Comparison of ENCODE assay signal across 1 cellular context in the genomic region with DNA sequence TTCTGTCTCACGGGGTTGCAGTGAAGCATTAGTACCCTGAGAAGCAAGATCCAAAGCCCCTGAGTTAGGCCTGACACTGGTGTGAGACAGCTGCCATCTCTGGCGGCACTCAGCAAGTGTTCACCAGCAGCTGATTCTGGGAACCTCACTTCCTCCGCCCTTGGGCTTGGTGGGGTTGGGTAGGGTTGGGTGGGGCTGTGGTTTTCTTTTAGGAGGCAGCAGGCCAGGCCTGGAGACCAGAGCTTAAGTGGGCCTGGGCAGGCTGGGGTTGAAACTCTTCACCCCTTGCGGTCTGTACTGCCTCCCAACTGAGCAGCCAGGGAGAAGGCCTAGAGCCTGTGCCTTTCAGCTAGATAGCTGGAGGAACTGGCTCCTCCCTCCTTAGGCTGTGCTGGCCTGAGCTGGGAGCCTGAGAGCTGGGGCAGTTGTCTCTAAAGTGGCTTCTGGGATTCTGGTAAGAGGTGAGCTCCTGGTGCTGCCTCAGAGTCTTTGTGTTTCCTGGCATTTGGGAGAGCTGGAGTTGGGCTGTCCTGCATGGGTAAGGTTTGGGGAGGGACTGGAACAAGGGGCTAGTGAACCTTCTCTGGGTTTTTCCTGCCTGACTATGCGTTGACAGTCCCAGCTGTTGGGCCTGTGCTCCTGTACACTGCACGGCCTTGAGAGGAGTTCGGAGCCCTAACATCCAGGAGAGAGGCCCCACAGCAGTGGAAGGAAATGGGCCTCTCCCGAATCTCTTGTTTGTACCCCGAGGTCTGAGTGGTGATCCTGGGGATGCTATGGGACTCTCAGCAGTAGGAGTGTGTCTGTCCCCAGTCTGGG.
TF ChIP-seq lines count a peak whose summit lies in the region.

No MANE protein-coding gene starts in this region.

TF ChIP-seq in K562, 482 proteins besides CTCF, POLR2A, EP300 and RAD21 (continued from another document and continues in another):
- TF ChIP-seq, protein P1, sequence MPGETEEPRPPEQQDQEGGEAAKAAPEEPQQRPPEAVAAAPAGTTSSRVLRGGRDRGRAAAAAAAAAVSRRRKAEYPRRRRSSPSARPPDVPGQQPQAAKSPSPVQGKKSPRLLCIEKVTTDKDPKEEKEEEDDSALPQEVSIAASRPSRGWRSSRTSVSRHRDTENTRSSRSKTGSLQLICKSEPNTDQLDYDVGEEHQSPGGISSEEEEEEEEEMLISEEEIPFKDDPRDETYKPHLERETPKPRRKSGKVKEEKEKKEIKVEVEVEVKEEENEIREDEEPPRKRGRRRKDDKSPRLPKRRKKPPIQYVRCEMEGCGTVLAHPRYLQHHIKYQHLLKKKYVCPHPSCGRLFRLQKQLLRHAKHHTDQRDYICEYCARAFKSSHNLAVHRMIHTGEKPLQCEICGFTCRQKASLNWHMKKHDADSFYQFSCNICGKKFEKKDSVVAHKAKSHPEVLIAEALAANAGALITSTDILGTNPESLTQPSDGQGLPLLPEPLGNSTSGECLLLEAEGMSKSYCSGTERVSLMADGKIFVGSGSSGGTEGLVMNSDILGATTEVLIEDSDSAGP (CRISPR knock-in tag; IDR thresholded peaks at IDR 0.05), result no peak
- no peak for TF ChIP-seq MEIS2 (IDR thresholded peaks at IDR 0.05; ENCODE audit: partially characterized antibody)
- peak; percentile 41; the same call in 1 of the 2 replicates for TF ChIP-seq SMAD4 (CRISPR knock-in tag; conservative IDR thresholded peaks at IDR 0.05)
- TF ChIP-seq BRD9 (IDR thresholded peaks at IDR 0.05; ENCODE audit: low read depth, partially characterized antibody), result no peak
- no peak for TF ChIP-seq ZNF77 (CRISPR knock-in tag; IDR thresholded peaks at IDR 0.05)
- TF ChIP-seq ELF4 (CRISPR knock-in tag; IDR thresholded peaks at IDR 0.05), result no peak
- no peak for TF ChIP-seq SMAD1 (IDR thresholded peaks at IDR 0.05; ENCODE audit: low read depth, low read length, partially characterized antibody)
- TF ChIP-seq, protein P2, sequence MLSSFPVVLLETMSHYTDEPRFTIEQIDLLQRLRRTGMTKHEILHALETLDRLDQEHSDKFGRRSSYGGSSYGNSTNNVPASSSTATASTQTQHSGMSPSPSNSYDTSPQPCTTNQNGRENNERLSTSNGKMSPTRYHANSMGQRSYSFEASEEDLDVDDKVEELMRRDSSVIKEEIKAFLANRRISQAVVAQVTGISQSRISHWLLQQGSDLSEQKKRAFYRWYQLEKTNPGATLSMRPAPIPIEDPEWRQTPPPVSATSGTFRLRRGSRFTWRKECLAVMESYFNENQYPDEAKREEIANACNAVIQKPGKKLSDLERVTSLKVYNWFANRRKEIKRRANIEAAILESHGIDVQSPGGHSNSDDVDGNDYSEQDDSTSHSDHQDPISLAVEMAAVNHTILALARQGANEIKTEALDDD (IDR thresholded peaks at IDR 0.05), result peak; percentile 73
- peak; percentile 85 for TF ChIP-seq DACH1 (IDR thresholded peaks at IDR 0.05; ENCODE audit: partially characterized antibody)
- peak; percentile 51; the same call in 1 of the 2 replicates for TF ChIP-seq ZNF589 (CRISPR knock-in tag; IDR thresholded peaks at IDR 0.05; ENCODE audit: low read depth)
- TF ChIP-seq, protein P3, sequence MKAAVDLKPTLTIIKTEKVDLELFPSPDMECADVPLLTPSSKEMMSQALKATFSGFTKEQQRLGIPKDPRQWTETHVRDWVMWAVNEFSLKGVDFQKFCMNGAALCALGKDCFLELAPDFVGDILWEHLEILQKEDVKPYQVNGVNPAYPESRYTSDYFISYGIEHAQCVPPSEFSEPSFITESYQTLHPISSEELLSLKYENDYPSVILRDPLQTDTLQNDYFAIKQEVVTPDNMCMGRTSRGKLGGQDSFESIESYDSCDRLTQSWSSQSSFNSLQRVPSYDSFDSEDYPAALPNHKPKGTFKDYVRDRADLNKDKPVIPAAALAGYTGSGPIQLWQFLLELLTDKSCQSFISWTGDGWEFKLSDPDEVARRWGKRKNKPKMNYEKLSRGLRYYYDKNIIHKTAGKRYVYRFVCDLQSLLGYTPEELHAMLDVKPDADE (conservative IDR thresholded peaks at IDR 0.05; ENCODE audit: control insufficient read depth, low read depth, low read length), result peak; percentile 60; the same call in 1 of the 2 replicates
- no peak for TF ChIP-seq PTTG1 (tag; IDR thresholded peaks at IDR 0.05; ENCODE audit: low read depth)
- TF ChIP-seq ZNF24 (IDR thresholded peaks at IDR 0.05), result no peak
- TF ChIP-seq, protein P4, sequence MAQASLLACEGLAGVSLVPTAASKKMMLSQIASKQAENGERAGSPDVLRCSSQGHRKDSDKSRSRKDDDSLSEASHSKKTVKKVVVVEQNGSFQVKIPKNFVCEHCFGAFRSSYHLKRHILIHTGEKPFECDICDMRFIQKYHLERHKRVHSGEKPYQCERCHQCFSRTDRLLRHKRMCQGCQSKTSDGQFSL (CRISPR knock-in tag; IDR thresholded peaks at IDR 0.05), result no peak
- TF ChIP-seq, protein P4 (tag; IDR thresholded peaks at IDR 0.05), result no peak
- no peak for TF ChIP-seq POLR3A (IDR thresholded peaks at IDR 0.05; ENCODE audit: borderline replicate concordance, extremely low read depth, insufficient read depth, insufficient read length)
- TF ChIP-seq SPI1 (IDR thresholded peaks at IDR 0.05; ENCODE audit: borderline replicate concordance, low read depth, low read length), result peak; percentile 82; the same call in 1 of the 2 replicates
- no peak for TF ChIP-seq SLC30A9 (CRISPR knock-in tag; IDR thresholded peaks at IDR 0.05)
- TF ChIP-seq SNRNP70 (optimal IDR thresholded peaks at IDR 0.05; ENCODE audit: low read depth, low read length), result no peak
- no peak for TF ChIP-seq PURB (CRISPR knock-in tag; IDR thresholded peaks at IDR 0.05; ENCODE audit: low read depth)
- TF ChIP-seq SETDB1 (IDR thresholded peaks at IDR 0.05; ENCODE audit: low read length), result no peak
- TF ChIP-seq, protein P5, sequence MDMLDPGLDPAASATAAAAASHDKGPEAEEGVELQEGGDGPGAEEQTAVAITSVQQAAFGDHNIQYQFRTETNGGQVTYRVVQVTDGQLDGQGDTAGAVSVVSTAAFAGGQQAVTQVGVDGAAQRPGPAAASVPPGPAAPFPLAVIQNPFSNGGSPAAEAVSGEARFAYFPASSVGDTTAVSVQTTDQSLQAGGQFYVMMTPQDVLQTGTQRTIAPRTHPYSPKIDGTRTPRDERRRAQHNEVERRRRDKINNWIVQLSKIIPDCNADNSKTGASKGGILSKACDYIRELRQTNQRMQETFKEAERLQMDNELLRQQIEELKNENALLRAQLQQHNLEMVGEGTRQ (CRISPR knock-in tag; IDR thresholded peaks at IDR 0.05), result no peak
- no peak for TF ChIP-seq FOXK1 (CRISPR knock-in tag; IDR thresholded peaks at IDR 0.05; ENCODE audit: borderline replicate concordance)
- TF ChIP-seq WHSC1 (IDR thresholded peaks at IDR 0.05; ENCODE audit: low read length), result no peak
- TF ChIP-seq MAFK (IDR thresholded peaks at IDR 0.05; ENCODE audit: low read length), result no peak
- TF ChIP-seq, protein P6, sequence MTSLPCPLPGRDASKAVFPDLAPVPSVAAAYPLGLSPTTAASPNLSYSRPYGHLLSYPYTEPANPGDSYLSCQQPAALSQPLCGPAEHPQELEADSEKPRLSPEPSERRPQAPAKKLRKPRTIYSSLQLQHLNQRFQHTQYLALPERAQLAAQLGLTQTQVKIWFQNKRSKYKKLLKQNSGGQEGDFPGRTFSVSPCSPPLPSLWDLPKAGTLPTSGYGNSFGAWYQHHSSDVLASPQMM (CRISPR knock-in tag; IDR thresholded peaks at IDR 0.05), result no peak
- no peak for TF ChIP-seq ZNF586 (CRISPR knock-in tag; conservative IDR thresholded peaks at IDR 0.05)
- TF ChIP-seq LCOR (CRISPR knock-in tag; IDR thresholded peaks at IDR 0.05), result peak; percentile 92
- no peak for TF ChIP-seq CCAR2 (IDR thresholded peaks at IDR 0.05; ENCODE audit: low read depth, low read length)
- TF ChIP-seq IFI16 (CRISPR knock-in tag; IDR thresholded peaks at IDR 0.05), result no peak
- no peak for TF ChIP-seq MEF2D (tag; conservative IDR thresholded peaks at IDR 0.05; ENCODE audit: low read depth)
- TF ChIP-seq PHF20 (IDR thresholded peaks at IDR 0.05; ENCODE audit: partially characterized antibody), result no peak
- TF ChIP-seq GTF2A2 (tag; IDR thresholded peaks at IDR 0.05), result no peak
- no peak for TF ChIP-seq TCF7L2 (IDR thresholded peaks at IDR 0.05; ENCODE audit: low read depth, low read length)
- no peak for TF ChIP-seq EHMT2 (IDR thresholded peaks at IDR 0.05)
- TF ChIP-seq ZNF785 (CRISPR knock-in tag; IDR thresholded peaks at IDR 0.05), result no peak
- no peak for TF ChIP-seq ZNF121 (CRISPR knock-in tag; conservative IDR thresholded peaks at IDR 0.05)
- no peak for TF ChIP-seq ZNF23 (CRISPR knock-in tag; IDR thresholded peaks at IDR 0.05)
- peak; percentile 42; the same call in 1 of the 2 replicates for TF ChIP-seq ZBTB1 (CRISPR knock-in tag; IDR thresholded peaks at IDR 0.05; ENCODE audit: borderline replicate concordance, low read depth)
- TF ChIP-seq, protein P7, sequence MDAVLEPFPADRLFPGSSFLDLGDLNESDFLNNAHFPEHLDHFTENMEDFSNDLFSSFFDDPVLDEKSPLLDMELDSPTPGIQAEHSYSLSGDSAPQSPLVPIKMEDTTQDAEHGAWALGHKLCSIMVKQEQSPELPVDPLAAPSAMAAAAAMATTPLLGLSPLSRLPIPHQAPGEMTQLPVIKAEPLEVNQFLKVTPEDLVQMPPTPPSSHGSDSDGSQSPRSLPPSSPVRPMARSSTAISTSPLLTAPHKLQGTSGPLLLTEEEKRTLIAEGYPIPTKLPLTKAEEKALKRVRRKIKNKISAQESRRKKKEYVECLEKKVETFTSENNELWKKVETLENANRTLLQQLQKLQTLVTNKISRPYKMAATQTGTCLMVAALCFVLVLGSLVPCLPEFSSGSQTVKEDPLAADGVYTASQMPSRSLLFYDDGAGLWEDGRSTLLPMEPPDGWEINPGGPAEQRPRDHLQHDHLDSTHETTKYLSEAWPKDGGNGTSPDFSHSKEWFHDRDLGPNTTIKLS (IDR thresholded peaks at IDR 0.05; ENCODE audit: borderline replicate concordance, low read depth), result no peak
- TF ChIP-seq, protein P8, sequence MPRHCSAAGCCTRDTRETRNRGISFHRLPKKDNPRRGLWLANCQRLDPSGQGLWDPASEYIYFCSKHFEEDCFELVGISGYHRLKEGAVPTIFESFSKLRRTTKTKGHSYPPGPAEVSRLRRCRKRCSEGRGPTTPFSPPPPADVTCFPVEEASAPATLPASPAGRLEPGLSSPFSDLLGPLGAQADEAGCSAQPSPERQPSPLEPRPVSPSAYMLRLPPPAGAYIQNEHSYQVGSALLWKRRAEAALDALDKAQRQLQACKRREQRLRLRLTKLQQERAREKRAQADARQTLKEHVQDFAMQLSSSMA (CRISPR knock-in tag; IDR thresholded peaks at IDR 0.05), result no peak
- peak; percentile 29; the same call in 1 of the 2 replicates for TF ChIP-seq DMBX1 (CRISPR knock-in tag; IDR thresholded peaks at IDR 0.05; ENCODE audit: borderline replicate concordance)
- TF ChIP-seq DNMT1 (IDR thresholded peaks at IDR 0.05), result no peak
- TF ChIP-seq, protein P9, sequence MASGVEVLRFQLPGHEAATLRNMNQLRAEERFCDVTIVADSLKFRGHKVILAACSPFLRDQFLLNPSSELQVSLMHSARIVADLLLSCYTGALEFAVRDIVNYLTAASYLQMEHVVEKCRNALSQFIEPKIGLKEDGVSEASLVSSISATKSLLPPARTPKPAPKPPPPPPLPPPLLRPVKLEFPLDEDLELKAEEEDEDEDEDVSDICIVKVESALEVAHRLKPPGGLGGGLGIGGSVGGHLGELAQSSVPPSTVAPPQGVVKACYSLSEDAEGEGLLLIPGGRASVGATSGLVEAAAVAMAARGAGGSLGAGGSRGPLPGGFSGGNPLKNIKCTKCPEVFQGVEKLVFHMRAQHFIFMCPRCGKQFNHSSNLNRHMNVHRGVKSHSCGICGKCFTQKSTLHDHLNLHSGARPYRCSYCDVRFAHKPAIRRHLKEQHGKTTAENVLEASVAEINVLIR (CRISPR knock-in tag; IDR thresholded peaks at IDR 0.05), result no peak
- no peak for TF ChIP-seq FOXP1 (CRISPR knock-in tag; IDR thresholded peaks at IDR 0.05)
- TF ChIP-seq PYGO2 (tag; IDR thresholded peaks at IDR 0.05), result no peak
- 0 out of 2 replicates have a peak, but pooled peaks have one; percentile 70 for TF ChIP-seq SREBF2 (CRISPR knock-in tag; IDR thresholded peaks at IDR 0.05)
- no peak for TF ChIP-seq ZNF551 (CRISPR knock-in tag; IDR thresholded peaks at IDR 0.05)
- no peak for TF ChIP-seq NFE2 (IDR thresholded peaks at IDR 0.05; ENCODE audit: low read depth)
- no peak for TF ChIP-seq ZNF717 (CRISPR knock-in tag; IDR thresholded peaks at IDR 0.05)
- TF ChIP-seq ZSCAN32 (CRISPR knock-in tag; IDR thresholded peaks at IDR 0.05), result no peak
- TF ChIP-seq ZNF140 (CRISPR knock-in tag; IDR thresholded peaks at IDR 0.05), result no peak
- TF ChIP-seq ZNF232 (CRISPR knock-in tag; IDR thresholded peaks at IDR 0.05), result no peak
- TF ChIP-seq TAL1 (IDR thresholded peaks at IDR 0.05), result 0 out of 2 replicates have a peak, but pooled peaks have one; percentile 15
- TF ChIP-seq, protein P10, sequence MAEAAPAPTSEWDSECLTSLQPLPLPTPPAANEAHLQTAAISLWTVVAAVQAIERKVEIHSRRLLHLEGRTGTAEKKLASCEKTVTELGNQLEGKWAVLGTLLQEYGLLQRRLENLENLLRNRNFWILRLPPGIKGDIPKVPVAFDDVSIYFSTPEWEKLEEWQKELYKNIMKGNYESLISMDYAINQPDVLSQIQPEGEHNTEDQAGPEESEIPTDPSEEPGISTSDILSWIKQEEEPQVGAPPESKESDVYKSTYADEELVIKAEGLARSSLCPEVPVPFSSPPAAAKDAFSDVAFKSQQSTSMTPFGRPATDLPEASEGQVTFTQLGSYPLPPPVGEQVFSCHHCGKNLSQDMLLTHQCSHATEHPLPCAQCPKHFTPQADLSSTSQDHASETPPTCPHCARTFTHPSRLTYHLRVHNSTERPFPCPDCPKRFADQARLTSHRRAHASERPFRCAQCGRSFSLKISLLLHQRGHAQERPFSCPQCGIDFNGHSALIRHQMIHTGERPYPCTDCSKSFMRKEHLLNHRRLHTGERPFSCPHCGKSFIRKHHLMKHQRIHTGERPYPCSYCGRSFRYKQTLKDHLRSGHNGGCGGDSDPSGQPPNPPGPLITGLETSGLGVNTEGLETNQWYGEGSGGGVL (CRISPR knock-in tag; IDR thresholded peaks at IDR 0.05), result no peak
- TF ChIP-seq ZNF57 (CRISPR knock-in tag; IDR thresholded peaks at IDR 0.05), result no peak
- no peak for TF ChIP-seq POLR2AphosphoS2 (IDR thresholded peaks at IDR 0.05; ENCODE audit: low read length)
- TF ChIP-seq, protein P11, sequence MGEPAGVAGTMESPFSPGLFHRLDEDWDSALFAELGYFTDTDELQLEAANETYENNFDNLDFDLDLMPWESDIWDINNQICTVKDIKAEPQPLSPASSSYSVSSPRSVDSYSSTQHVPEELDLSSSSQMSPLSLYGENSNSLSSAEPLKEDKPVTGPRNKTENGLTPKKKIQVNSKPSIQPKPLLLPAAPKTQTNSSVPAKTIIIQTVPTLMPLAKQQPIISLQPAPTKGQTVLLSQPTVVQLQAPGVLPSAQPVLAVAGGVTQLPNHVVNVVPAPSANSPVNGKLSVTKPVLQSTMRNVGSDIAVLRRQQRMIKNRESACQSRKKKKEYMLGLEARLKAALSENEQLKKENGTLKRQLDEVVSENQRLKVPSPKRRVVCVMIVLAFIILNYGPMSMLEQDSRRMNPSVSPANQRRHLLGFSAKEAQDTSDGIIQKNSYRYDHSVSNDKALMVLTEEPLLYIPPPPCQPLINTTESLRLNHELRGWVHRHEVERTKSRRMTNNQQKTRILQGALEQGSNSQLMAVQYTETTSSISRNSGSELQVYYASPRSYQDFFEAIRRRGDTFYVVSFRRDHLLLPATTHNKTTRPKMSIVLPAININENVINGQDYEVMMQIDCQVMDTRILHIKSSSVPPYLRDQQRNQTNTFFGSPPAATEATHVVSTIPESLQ (CRISPR knock-in tag; IDR thresholded peaks at IDR 0.05), result no peak
- no peak for TF ChIP-seq DPF2 (IDR thresholded peaks at IDR 0.05)
- no peak for TF ChIP-seq SIN3B (IDR thresholded peaks at IDR 0.05; ENCODE audit: low read depth)
